ENCODE assay signal across 16 cellular contexts in genomic region chr6:137829641-137830083, GRCh38. TPM values are rescaled to one million over a fixed set of nuclear protein-coding genes. Genes with fewer than 3 reads are reported as not detected.
DNase-seq lines count a peak whose midpoint lies in the region; ATAC-seq, FAIRE-seq and TF ChIP-seq lines count a peak whose summit lies in the region.
"Had no signal": no experiment of that assay in that cellular context is flagged by ENCODE, and none has a peak within 500 bp of the region (broad histone marks: within the 10 kb centered on the region; RNA-seq: fewer than 3 reads in every experiment).

No MANE protein-coding gene starts in this region.

- H3K4me3 Mint-ChIP-seq in natural killer cell treated with Interleukin-12 subunit alpha and Interleukin-12 subunit beta and Interleukin-15 and Interleukin-18, amount 100 ng/mL, for 72 hours = peak overlapping the region; percentile 74

- no peaks in the 10 kb centered on the region for H4K20me1 ChIP-seq in MM.1S (ENCODE audit: insufficient read depth, low read length)

- H2AFZ ChIP-seq in MM.1S (ENCODE audit: low read length) = no peak overlapping the region

- no peak overlapping the region for H3K9ac ChIP-seq in MM.1S (ENCODE audit: low read length)

- no peak overlapping the region for H3K4me2 ChIP-seq in MM.1S (ENCODE audit: low read depth, low read length)

- ATAC-seq in natural killer cell treated with Interleukin-12 subunit alpha and Interleukin-12 subunit beta and Interleukin-15 and Interleukin-18, amount 100 ng/mL, for 72 hours = no peak

- no peak overlapping the region for H3K4me3 ChIP-seq in bronchial epithelial cell (ENCODE audit: low read depth, low read length)
- H3K4me3 ChIP-seq in MM.1S (ENCODE audit: low read length) = no peak overlapping the region
- H3K4me3 ChIP-seq: right atrium auricular region, thoracic aorta had no signal

- H3K4me1 ChIP-seq in MM.1S (ENCODE audit: low read length) = peaks cover 14% of the 10 kb centered on the region
- H3K4me1 ChIP-seq: right atrium auricular region had no signal

- H3K27me3 ChIP-seq in bronchial epithelial cell (ENCODE audit: control insufficient read depth, insufficient read depth, low read length) (no peaks in the 10 kb centered on the region), MM.1S (replicated peaks; ENCODE audit: insufficient read depth, low read length) (no peaks in the 10 kb centered on the region)
- H3K27me3 ChIP-seq: right atrium auricular region had no signal

- no peaks in the 10 kb centered on the region for H3K9me2 ChIP-seq in MM.1S (replicated peaks; ENCODE audit: insufficient read depth, low read length)

- no peaks in the 10 kb centered on the region for H3K9me3 ChIP-seq in MM.1S (replicated peaks; ENCODE audit: insufficient read depth, low read length)
- H3K9me3 ChIP-seq: right atrium auricular region, thoracic aorta had no signal

- H3K27ac ChIP-seq in MM.1S (ENCODE audit: low read length) = no peak overlapping the region
- H3K27ac ChIP-seq: right atrium auricular region, thoracic aorta had no signal

- no peaks in the 10 kb centered on the region for H3K79me2 ChIP-seq in MM.1S (ENCODE audit: low read length)

- H3K9me3 Mint-ChIP-seq in natural killer cell treated with Interleukin-12 subunit alpha and Interleukin-12 subunit beta and Interleukin-15 and Interleukin-18, amount 100 ng/mL, for 72 hours = peaks cover 13% of the 10 kb centered on the region

- peak; percentile 47 for DNase-seq in ELR (ENCODE audit: low read depth)
- DNase-seq in M059J (ENCODE audit: low read depth) = peak; percentile 52
- peak; percentile 83 for DNase-seq in bronchial epithelial cell (ENCODE audit: low read depth)
- DNase-seq in natural killer cell treated with Interleukin-12 subunit alpha and Interleukin-12 subunit beta and Interleukin-15 and Interleukin-18, amount 100 ng/mL, for 72 hours (ENCODE audit: low spot score) = no peak
- DNase-seq in HuH-7 (ENCODE audit: low spot score) = no peak
- no peak for DNase-seq in MM.1S
- DNase-seq in D721Med (ENCODE audit: insufficient read length, low spot score) = no peak
- DNase-seq: activated CD8-positive, alpha-beta memory T cell treated with anti-CD3 and anti-CD28 coated beads, Interleukin-2, amount 50 U/mL, for 48 hours; caudate nucleus; COR-L47; kidney; NCI-H1092; RPMI8226 had no signal

- TF ChIP-seq CTCF in bronchial epithelial cell (IDR thresholded peaks at IDR 0.05; ENCODE audit: insufficient read depth, low read length, severe bottlenecking) (no peak), MM.1S (IDR thresholded peaks at IDR 0.05; ENCODE audit: low read length) (no peak), D721Med (IDR thresholded peaks at IDR 0.05; ENCODE audit: insufficient read depth, missing control alignments) (no peak)

- H3K27ac Mint-ChIP-seq in natural killer cell treated with Interleukin-12 subunit alpha and Interleukin-12 subunit beta and Interleukin-15 and Interleukin-18, amount 100 ng/mL, for 72 hours = peak overlapping the region; percentile 76 to 85

- H3K4me1 Mint-ChIP-seq in natural killer cell treated with Interleukin-12 subunit alpha and Interleukin-12 subunit beta and Interleukin-15 and Interleukin-18, amount 100 ng/mL, for 72 hours (ENCODE audit: low read depth in 2 of 2) = peaks cover 52 to 55% of the 10 kb centered on the region in 2 donors

- no peaks in the 10 kb centered on the region for H3K27me3 Mint-ChIP-seq in natural killer cell treated with Interleukin-12 subunit alpha and Interleukin-12 subunit beta and Interleukin-15 and Interleukin-18, amount 100 ng/mL, for 72 hours

- peaks cover 6% of the 10 kb centered on the region; the same call in 1 of the 2 replicates for H3F3A ChIP-seq in MM.1S (ENCODE audit: insufficient read depth, low read length)

- H3K36me3 Mint-ChIP-seq in natural killer cell treated with Interleukin-12 subunit alpha and Interleukin-12 subunit beta and Interleukin-15 and Interleukin-18, amount 100 ng/mL, for 72 hours = no peaks in the 10 kb centered on the region

- H3K36me3 ChIP-seq in bronchial epithelial cell (ENCODE audit: control insufficient read depth, insufficient read depth, low read length) (no peaks in the 10 kb centered on the region), MM.1S (replicated peaks; ENCODE audit: insufficient read depth, low read length) (no peaks in the 10 kb centered on the region)
- H3K36me3 ChIP-seq: right atrium auricular region, thoracic aorta had no signal

- peak; percentile 95 for FAIRE-seq in bronchial epithelial cell (lab: Jason Lieb, UNC)
- FAIRE-seq in D721Med (lab: Jason Lieb, UNC) = no peak
- FAIRE-seq: kidney, TTC549 had no signal

RNA-seq across cellular contexts. Expression of gene TNFAIP3, which starts 37.4 kb away (rescaled TPM):
- 5.5 and 7.7 TPM in 2 replicates for total RNA-seq in M059J (2014; rRNA removed; shearing (Covaris generic))
- 2.1 and 3.2 TPM in 2 replicates for total RNA-seq in bronchial epithelial cell
- total RNA-seq in natural killer cell treated with Interleukin-12 subunit alpha and Interleukin-12 subunit beta and Interleukin-15 and Interleukin-18, amount 100 ng/mL, for 72 hours = 100 to 1,000 TPM; 121 to 244 TPM

Comparison
In these comparisons a context has a peak if more than half of its experiments do, and no peak if none do; other contexts are left out.
1. DNase-seq: peak in ELR (single experiment), M059J (single experiment) and bronchial epithelial cell (single experiment); none in natural killer cell treated with Interleukin-12 subunit alpha and Interleukin-12 subunit beta and Interleukin-15 and Interleukin-18, amount 100 ng/mL, for 72 hours (single experiment), HuH-7 (single experiment), MM.1S (single experiment) and D721Med (single experiment).
2. RNA of gene TNFAIP3, which starts 37.4 kb away (total RNA-seq): 121 to 244 TPM in natural killer cell treated with Interleukin-12 subunit alpha and Interleukin-12 subunit beta and Interleukin-15 and Interleukin-18, amount 100 ng/mL, for 72 hours; 5.5 to 7.7 TPM in M059J and 2.1 to 3.2 TPM in bronchial epithelial cell; every median in the first group is over 10 times any median in the second.